8 cellular contexts compared by ENCODE assay signal in genomic region chr19:21505459-21506393, GRCh38. TPM values are rescaled to one million over a fixed set of nuclear protein-coding genes. Genes with fewer than 3 reads are reported as not detected.
DNase-seq lines count a peak whose midpoint lies in the region; ATAC-seq and TF ChIP-seq lines count a peak whose summit lies in the region.

ZNF429 (plus strand) TSS chr19:21505602; CDS start chr19:21505772, 170 bp downstream.

- peaks cover 4% of the 10 kb centered on the region for H3K9me3 Mint-ChIP-seq in activated CD4-positive, alpha-beta T cell treated with anti-CD3 and anti-CD28 coated beads for 36 hours (ENCODE audit: low read depth)

- POLR2A ChIA-PET in activated CD4-positive, alpha-beta T cell treated with anti-CD3 and anti-CD28 coated beads for 36 hours (lab: Charles Lee): interaction anchor here (0.6 to 1.6 kb wide), 9 partner anchors 22 to 1338 kb away, joined by 3 to 7 read pairs (median 5); partner anchors contain the start of genes ZNF43 and ZNF708

- DNase-seq in AG10803 (ENCODE audit: low read depth) (peak; percentile 92), NCI-H446 treated with DMSO at 0.1 percent for 48 hours (lab: John Stamatoyannopoulos, UW) (peak; percentile 50), choroid plexus epithelial cell (ENCODE audit: low read depth) (peak; percentile 97), kidney glomerular epithelial cell (lab: John Stamatoyannopoulos, UW) (peak; percentile 91)
- DNase-seq in activated CD4-positive, alpha-beta T cell treated with anti-CD3 and anti-CD28 coated beads for 36 hours: peak; percentile 94
- DNase-seq in stimulated activated CD4-positive, alpha-beta T cell treated with anti-CD3 and anti-CD28 coated beads, Interleukin-15, amount 100 ng/mL, for 48 hours (ENCODE audit: low read depth in 2 of 2): peak; percentile 83 to 84

- peaks cover 34% of the 10 kb centered on the region for H3K36me3 Mint-ChIP-seq in activated CD4-positive, alpha-beta T cell treated with anti-CD3 and anti-CD28 coated beads for 36 hours (ENCODE audit: low read depth)

- 0 out of 2 replicates have a peak, but pooled peaks have one; percentile 6 for TF ChIP-seq CTCF in AG10803 (conservative IDR thresholded peaks at IDR 0.05; ENCODE audit: low read length)
- peak; percentile 14 for TF ChIP-seq CTCF in choroid plexus epithelial cell (conservative IDR thresholded peaks at IDR 0.05; ENCODE audit: low read depth, low read length)

- no peaks in the 10 kb centered on the region for H3K27me3 Mint-ChIP-seq in activated CD4-positive, alpha-beta T cell treated with anti-CD3 and anti-CD28 coated beads for 36 hours

- CTCF ChIA-PET in activated CD4-positive, alpha-beta T cell treated with anti-CD3 and anti-CD28 coated beads for 36 hours (lab: Charles Lee): interaction anchor here (0.8 to 2.3 kb wide), 6 partner anchors 12 to 178 kb away, joined by 3 to 15 read pairs (median 4); no protein-coding TSS in a partner anchor

- peaks cover 38% of the 10 kb centered on the region for H3K4me1 Mint-ChIP-seq in activated CD4-positive, alpha-beta T cell treated with anti-CD3 and anti-CD28 coated beads for 36 hours

- intact Hi-C loops in activated CD4-positive, alpha-beta T cell treated with anti-CD3 and anti-CD28 coated beads for 36 hours (cut with DNase I, micrococcal nuclease): loop anchor here (1.0 to 10.0 kb wide), 12 partner anchors 31 to 1471 kb away; partner anchors contain the start of genes ZNF43 (in 2 of the 2), ZNF100 (in 1 of the 2), ZNF430 (in 1 of the 2) and ZNF493 (in 1 of the 2)

- peak within 1 kb of the TSS; percentile 99 for H3K27ac Mint-ChIP-seq in activated CD4-positive, alpha-beta T cell treated with anti-CD3 and anti-CD28 coated beads for 36 hours

- ATAC-seq in GM19035 (IDR thresholded peaks at IDR 0.05; ENCODE audit: unreplicated experiment) (peak; percentile 100), HG03354 (IDR thresholded peaks at IDR 0.05; ENCODE audit: poor library complexity, severe bottlenecking, unreplicated experiment) (peak; percentile 100)
- peak; percentile 99 for ATAC-seq in activated CD4-positive, alpha-beta T cell treated with anti-CD3 and anti-CD28 coated beads for 36 hours

- H3K4me3 Mint-ChIP-seq in activated CD4-positive, alpha-beta T cell treated with anti-CD3 and anti-CD28 coated beads for 36 hours: peak within 1 kb of the TSS; percentile 100

- H3K4me3 ChIP-seq in AG10803 (ENCODE audit: low read length) (peak within 1 kb of the TSS; percentile 91), choroid plexus epithelial cell (ENCODE audit: low read depth, low read length) (peak within 1 kb of the TSS; percentile 89)

RNA-seq across cellular contexts. Expression of gene ZNF429, which starts in this region (rescaled TPM):
- 10 to 100 TPM; 13.3 to 15.5 TPM for total RNA-seq in activated CD4-positive, alpha-beta T cell treated with anti-CD3 and anti-CD28 coated beads for 36 hours

Comparison
In these comparisons a context has a peak if more than half of its experiments do, and no peak if none do; other contexts are left out.
1. Peak in every context shown above with its lines: DNase-seq, ATAC-seq and H3K4me3 ChIP-seq.